2 cellular contexts compared by ENCODE assay signal in genomic region chr1:168141986-168142385, GRCh38.
A peak's percentile ranks its signal among the peaks of the same experiment; 100 is the strongest.
TF ChIP-seq lines count a peak whose summit lies in the region.

No MANE protein-coding gene starts in this region.

TF ChIP-seq in HepG2, 621 proteins besides CTCF, POLR2A, EP300 and RAD21:
- TF ChIP-seq ZNF282 (IDR thresholded peaks at IDR 0.05; ENCODE audit: partially characterized antibody) (no peak), FOXC1 (CRISPR knock-in tag; IDR thresholded peaks at IDR 0.05; ENCODE audit: borderline replicate concordance) (no peak), HOXD1 (CRISPR knock-in tag; IDR thresholded peaks at IDR 0.05) (no peak), ZBTB20 (CRISPR knock-in tag; IDR thresholded peaks at IDR 0.05; ENCODE audit: borderline replicate concordance, low read depth) (no peak)
TF ChIP-seq in HepG2: peak in this region for 0.

TF ChIP-seq in K562, 482 proteins besides CTCF, POLR2A, EP300 and RAD21:
- TF ChIP-seq GTF2F1 (IDR thresholded peaks at IDR 0.05; ENCODE audit: low read depth, low read length): no peak
- TF ChIP-seq BRCA1 (IDR thresholded peaks at IDR 0.05): no peak
- no peak for TF ChIP-seq BRCA1 (CRISPR knock-in tag; IDR thresholded peaks at IDR 0.05)
- TF ChIP-seq MXD1 (CRISPR knock-in tag; IDR thresholded peaks at IDR 0.05; ENCODE audit: borderline replicate concordance, poor library complexity, severe bottlenecking): no peak
- TF ChIP-seq SPI1 (IDR thresholded peaks at IDR 0.05; ENCODE audit: borderline replicate concordance, low read depth, low read length): peak; percentile 29; the same call in 1 of the 2 replicates
- TF ChIP-seq SMARCB1 (IDR thresholded peaks at IDR 0.05; ENCODE audit: insufficient read length, low read depth): no peak
- TF ChIP-seq IRF2 (CRISPR knock-in tag; IDR thresholded peaks at IDR 0.05): no peak
- no peak for TF ChIP-seq HCFC1 (IDR thresholded peaks at IDR 0.05; ENCODE audit: low read depth, low read length)
- TF ChIP-seq ID3 (CRISPR knock-in tag; IDR thresholded peaks at IDR 0.05): no peak
- peak; percentile 22; the same call in 1 of the 2 replicates for TF ChIP-seq ID3 (tag; IDR thresholded peaks at IDR 0.05)
- TF ChIP-seq CEBPB (tag; IDR thresholded peaks at IDR 0.05): no peak
- TF ChIP-seq ZNF79 (CRISPR knock-in tag; IDR thresholded peaks at IDR 0.05; ENCODE audit: low read depth): no peak
- TF ChIP-seq RBM17 (IDR thresholded peaks at IDR 0.05; ENCODE audit: borderline replicate concordance, low read depth, low read length): no peak
